Comparison of ENCODE assay signal across 27 cellular contexts in genomic region chr3:171469376-171469775, GRCh38.
"Had no signal": no experiment of that assay in that cellular context is flagged by ENCODE, and none has a peak within 500 bp of the region (broad histone marks: within the 10 kb centered on the region; RNA-seq: fewer than 3 reads in every experiment).

No MANE protein-coding gene starts in this region.

- DNase-seq: colonic mucosa; cortex of kidney; dermis blood vessel endothelial cell; dorsolateral prefrontal cortex; effector CD4-positive, alpha-beta T cell; effector CD8-positive, alpha-beta T cell; effector memory CD4-positive, alpha-beta T cell; effector memory CD8-positive, alpha-beta T cell; endodermal cell; esophagus squamous epithelium; foreskin keratinocyte; foreskin melanocyte; gastrocnemius medialis; glutamatergic neuron; head of caudate nucleus; heart left ventricle; heart right ventricle had no signal

- H3K27me3 ChIP-seq: colonic mucosa, dorsolateral prefrontal cortex, esophagus muscularis mucosa, esophagus squamous epithelium, foreskin keratinocyte, gastrocnemius medialis, gastroesophageal sphincter, heart left ventricle, heart right ventricle, hepatocyte had no signal

- H3K9me3 Mint-ChIP-seq: dendritic cell treated with granulocyte-macrophage colony-stimulating factor and Interleukin-4, amounts not matched to agents 40 ng/mL and 50 ng/mL, for 4 days; effector memory CD8-positive, alpha-beta T cell; endodermal cell had no signal

- H3K36me3 ChIP-seq: colonic mucosa, esophagus muscularis mucosa, esophagus squamous epithelium, gastrocnemius medialis, gastroesophageal sphincter, heart left ventricle, heart right ventricle had no signal

- H3K79me2 ChIP-seq: hepatocyte had no signal

- H3K4me3 Mint-ChIP-seq: dendritic cell treated with granulocyte-macrophage colony-stimulating factor and Interleukin-4, amounts not matched to agents 40 ng/mL and 50 ng/mL, for 4 days; effector memory CD8-positive, alpha-beta T cell; endodermal cell had no signal

- H3K27ac ChIP-seq: colonic mucosa, coronary artery, dorsolateral prefrontal cortex, epithelial cell of prostate, esophagus muscularis mucosa, esophagus squamous epithelium, foreskin keratinocyte, gastrocnemius medialis, gastroesophageal sphincter, heart left ventricle, heart right ventricle, hepatocyte had no signal

- ATAC-seq: effector memory CD8-positive, alpha-beta T cell; esophagus mucosa; foreskin keratinocyte; gastrocnemius medialis; gastroesophageal sphincter; heart left ventricle; heart right ventricle had no signal

- H3K4me3 ChIP-seq: colonic mucosa, coronary artery, dorsolateral prefrontal cortex, esophagus muscularis mucosa, esophagus squamous epithelium, gastrocnemius medialis, gastroesophageal sphincter, heart left ventricle, heart right ventricle, hepatocyte had no signal

- H3K4me2 ChIP-seq: hepatocyte had no signal

- H3K9me3 ChIP-seq: colonic mucosa, esophagus muscularis mucosa, esophagus squamous epithelium, gastrocnemius medialis, gastroesophageal sphincter, heart left ventricle, heart right ventricle had no signal

- H3K27me3 Mint-ChIP-seq: effector memory CD8-positive, alpha-beta T cell had no signal

- FAIRE-seq: endometrium, endothelial cell of umbilical vein, frontal cortex had no signal

- H2AFZ ChIP-seq: hepatocyte had no signal

- H3K4me1 ChIP-seq: colonic mucosa, esophagus muscularis mucosa, esophagus squamous epithelium, foreskin keratinocyte, gastrocnemius medialis, gastroesophageal sphincter had no signal

- H3K27ac Mint-ChIP-seq: dendritic cell treated with granulocyte-macrophage colony-stimulating factor and Interleukin-4, amounts not matched to agents 40 ng/mL and 50 ng/mL, for 4 days; effector memory CD8-positive, alpha-beta T cell; endodermal cell had no signal
